Comparison of ENCODE assay signal across 16 cellular contexts in the genomic region with DNA sequence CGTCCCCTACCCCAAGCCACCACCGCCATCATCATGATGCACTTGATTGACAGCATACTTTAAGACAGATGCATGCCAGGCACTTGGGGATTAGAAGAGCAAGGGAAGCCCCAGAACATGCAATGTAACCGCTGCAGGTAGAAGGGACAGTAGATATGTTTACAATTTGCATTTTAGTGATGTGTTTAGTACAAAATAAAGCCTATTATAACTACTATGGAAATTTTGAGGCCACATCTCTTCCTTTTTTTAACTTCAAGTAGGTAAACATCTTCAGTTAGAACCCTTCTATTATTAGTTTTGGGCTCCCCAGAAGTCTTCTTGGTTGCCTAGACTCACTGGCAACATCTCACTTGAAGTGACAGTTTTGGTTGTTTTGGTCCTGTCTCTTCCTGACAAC.
A peak's percentile ranks its signal among the peaks of the same experiment; 100 is the strongest.
DNase-seq lines count a peak whose midpoint lies in the region; ATAC-seq and TF ChIP-seq lines count a peak whose summit lies in the region.
"Had no signal": no experiment of that assay in that cellular context is flagged by ENCODE, and none has a peak within 500 bp of the region (broad histone marks: within the 10 kb centered on the region; RNA-seq: fewer than 3 reads in every experiment).

No MANE protein-coding gene starts in this region.

- DNase-seq in memory B cell (ENCODE audit: low spot score in 2 of 2) = peak in 1 of 2 donors; percentile 4
- no peak for DNase-seq in foreskin fibroblast
- no peak for DNase-seq in NCI-H2107 (lab: John Stamatoyannopoulos, UW)
- no peak for DNase-seq in NCI-H2227 (lab: John Stamatoyannopoulos, UW; ENCODE audit: unreplicated experiment)
- DNase-seq in NCI-H446 treated with DMSO at 0.1 percent for 48 hours (lab: John Stamatoyannopoulos, UW) = no peak
- DNase-seq: activated naive CD8-positive, alpha-beta T cell treated with anti-CD3 and anti-CD28 coated beads, Interleukin-2, amount 10 ng/mL, durations not matched to agents 7 days and 5 days; C1 segment of cervical spinal cord; caudate nucleus; left cardiac atrium; natural killer cell; stomach had no signal

- H3K36me3 Mint-ChIP-seq in memory B cell = peaks cover 10% of the 10 kb centered on the region
- H3K36me3 Mint-ChIP-seq: activated naive CD8-positive, alpha-beta T cell treated with anti-CD3 and anti-CD28 coated beads, Interleukin-2, amount 10 ng/mL, durations not matched to agents 7 days and 5 days; natural killer cell had no signal

- H3K27ac Mint-ChIP-seq in memory B cell = peak overlapping the region; percentile 83
- H3K27ac Mint-ChIP-seq: activated naive CD8-positive, alpha-beta T cell treated with anti-CD3 and anti-CD28 coated beads, Interleukin-2, amount 10 ng/mL, durations not matched to agents 7 days and 5 days; natural killer cell had no signal

- no peak overlapping the region for H3K4me3 ChIP-seq in foreskin fibroblast (ENCODE audit: low read depth in 1 of 2, low read length in 2 of 2)

- TF ChIP-seq CTCF in foreskin fibroblast (IDR thresholded peaks at IDR 0.05; ENCODE audit: low read depth, low read length) = no peak

- peak; percentile 77 for ATAC-seq in GM18870 (IDR thresholded peaks at IDR 0.05; ENCODE audit: unreplicated experiment)
- ATAC-seq in GM21576 (IDR thresholded peaks at IDR 0.05; ENCODE audit: unreplicated experiment) = peak; percentile 56
- peak; percentile 67 for ATAC-seq in HG03108 (IDR thresholded peaks at IDR 0.05; ENCODE audit: unreplicated experiment)
- ATAC-seq in memory B cell (ENCODE audit: low read depth) = peak; percentile 80
- ATAC-seq: activated CD4-positive, CD25-positive, alpha-beta regulatory T cell treated with anti-CD3 and anti-CD28 coated beads, Interleukin-2, amount 50 U/mL, for 24 hours; left cardiac atrium; natural killer cell; sciatic nerve had no signal

- H3K27me3 Mint-ChIP-seq in memory B cell = peaks cover 24% of the 10 kb centered on the region

- H3K4me1 Mint-ChIP-seq in memory B cell = peaks cover 25% of the 10 kb centered on the region
- H3K4me1 Mint-ChIP-seq: activated naive CD8-positive, alpha-beta T cell treated with anti-CD3 and anti-CD28 coated beads, Interleukin-2, amount 10 ng/mL, durations not matched to agents 7 days and 5 days; natural killer cell had no signal

- H3K9me3 Mint-ChIP-seq in memory B cell = peaks cover 6% of the 10 kb centered on the region
- H3K9me3 Mint-ChIP-seq: natural killer cell had no signal

- H3K4me3 Mint-ChIP-seq in memory B cell = peak overlapping the region; percentile 83
- H3K4me3 Mint-ChIP-seq: activated naive CD8-positive, alpha-beta T cell treated with anti-CD3 and anti-CD28 coated beads, Interleukin-2, amount 10 ng/mL, durations not matched to agents 7 days and 5 days; natural killer cell had no signal
